ENCODE assay signal across 1 cellular context in the genomic region with DNA sequence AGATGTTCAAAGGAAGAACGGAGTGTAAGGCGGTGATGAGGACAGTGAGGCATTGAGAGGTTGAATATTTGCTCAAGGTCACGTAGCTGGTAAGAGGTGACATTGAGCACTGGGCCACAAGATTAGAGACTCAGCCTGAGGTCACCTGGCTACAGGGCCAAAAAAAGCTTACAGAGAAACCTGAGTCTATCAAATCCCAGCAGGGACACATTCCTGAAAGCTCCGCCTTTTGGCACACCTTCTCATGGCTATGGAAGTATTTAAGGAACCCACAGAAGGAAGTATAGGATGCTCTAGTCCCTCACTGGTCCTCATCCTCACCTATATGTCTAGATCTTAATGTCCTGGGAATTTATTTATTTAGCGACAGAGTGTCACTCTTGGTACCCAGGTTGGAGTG.
TF ChIP-seq lines count a peak whose summit lies in the region.

No MANE protein-coding gene starts in this region.

TF ChIP-seq in WTC11, 78 proteins besides CTCF, POLR2A, EP300 and RAD21 (continued from another document):
- TF ChIP-seq, protein P1, sequence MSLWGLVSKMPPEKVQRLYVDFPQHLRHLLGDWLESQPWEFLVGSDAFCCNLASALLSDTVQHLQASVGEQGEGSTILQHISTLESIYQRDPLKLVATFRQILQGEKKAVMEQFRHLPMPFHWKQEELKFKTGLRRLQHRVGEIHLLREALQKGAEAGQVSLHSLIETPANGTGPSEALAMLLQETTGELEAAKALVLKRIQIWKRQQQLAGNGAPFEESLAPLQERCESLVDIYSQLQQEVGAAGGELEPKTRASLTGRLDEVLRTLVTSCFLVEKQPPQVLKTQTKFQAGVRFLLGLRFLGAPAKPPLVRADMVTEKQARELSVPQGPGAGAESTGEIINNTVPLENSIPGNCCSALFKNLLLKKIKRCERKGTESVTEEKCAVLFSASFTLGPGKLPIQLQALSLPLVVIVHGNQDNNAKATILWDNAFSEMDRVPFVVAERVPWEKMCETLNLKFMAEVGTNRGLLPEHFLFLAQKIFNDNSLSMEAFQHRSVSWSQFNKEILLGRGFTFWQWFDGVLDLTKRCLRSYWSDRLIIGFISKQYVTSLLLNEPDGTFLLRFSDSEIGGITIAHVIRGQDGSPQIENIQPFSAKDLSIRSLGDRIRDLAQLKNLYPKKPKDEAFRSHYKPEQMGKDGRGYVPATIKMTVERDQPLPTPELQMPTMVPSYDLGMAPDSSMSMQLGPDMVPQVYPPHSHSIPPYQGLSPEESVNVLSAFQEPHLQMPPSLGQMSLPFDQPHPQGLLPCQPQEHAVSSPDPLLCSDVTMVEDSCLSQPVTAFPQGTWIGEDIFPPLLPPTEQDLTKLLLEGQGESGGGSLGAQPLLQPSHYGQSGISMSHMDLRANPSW (CRISPR knock-in tag; conservative IDR thresholded peaks at IDR 0.05; ENCODE audit: low read depth): no peak
- TF ChIP-seq TEAD4 (CRISPR knock-in tag; IDR thresholded peaks at IDR 0.05) (no peak), ETV6 (CRISPR knock-in tag; IDR thresholded peaks at IDR 0.05) (no peak), NFE2L1 (CRISPR knock-in tag; IDR thresholded peaks at IDR 0.05) (no peak), ZNF423 (CRISPR knock-in tag; IDR thresholded peaks at IDR 0.05) (no peak), ZNF219 (CRISPR knock-in tag; IDR thresholded peaks at IDR 0.05; ENCODE audit: borderline replicate concordance) (no peak), ZNF263 (CRISPR knock-in tag; IDR thresholded peaks at IDR 0.05; ENCODE audit: low read depth) (no peak)
- TF ChIP-seq, protein P2, sequence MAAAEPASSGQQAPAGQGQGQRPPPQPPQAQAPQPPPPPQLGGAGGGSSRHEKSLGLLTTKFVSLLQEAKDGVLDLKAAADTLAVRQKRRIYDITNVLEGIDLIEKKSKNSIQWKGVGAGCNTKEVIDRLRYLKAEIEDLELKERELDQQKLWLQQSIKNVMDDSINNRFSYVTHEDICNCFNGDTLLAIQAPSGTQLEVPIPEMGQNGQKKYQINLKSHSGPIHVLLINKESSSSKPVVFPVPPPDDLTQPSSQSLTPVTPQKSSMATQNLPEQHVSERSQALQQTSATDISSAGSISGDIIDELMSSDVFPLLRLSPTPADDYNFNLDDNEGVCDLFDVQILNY (CRISPR knock-in tag; IDR thresholded peaks at IDR 0.05): no peak
- TF ChIP-seq, protein P3, sequence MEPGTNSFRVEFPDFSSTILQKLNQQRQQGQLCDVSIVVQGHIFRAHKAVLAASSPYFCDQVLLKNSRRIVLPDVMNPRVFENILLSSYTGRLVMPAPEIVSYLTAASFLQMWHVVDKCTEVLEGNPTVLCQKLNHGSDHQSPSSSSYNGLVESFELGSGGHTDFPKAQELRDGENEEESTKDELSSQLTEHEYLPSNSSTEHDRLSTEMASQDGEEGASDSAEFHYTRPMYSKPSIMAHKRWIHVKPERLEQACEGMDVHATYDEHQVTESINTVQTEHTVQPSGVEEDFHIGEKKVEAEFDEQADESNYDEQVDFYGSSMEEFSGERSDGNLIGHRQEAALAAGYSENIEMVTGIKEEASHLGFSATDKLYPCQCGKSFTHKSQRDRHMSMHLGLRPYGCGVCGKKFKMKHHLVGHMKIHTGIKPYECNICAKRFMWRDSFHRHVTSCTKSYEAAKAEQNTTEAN (CRISPR knock-in tag; IDR thresholded peaks at IDR 0.05): no peak
- TF ChIP-seq, protein P4, sequence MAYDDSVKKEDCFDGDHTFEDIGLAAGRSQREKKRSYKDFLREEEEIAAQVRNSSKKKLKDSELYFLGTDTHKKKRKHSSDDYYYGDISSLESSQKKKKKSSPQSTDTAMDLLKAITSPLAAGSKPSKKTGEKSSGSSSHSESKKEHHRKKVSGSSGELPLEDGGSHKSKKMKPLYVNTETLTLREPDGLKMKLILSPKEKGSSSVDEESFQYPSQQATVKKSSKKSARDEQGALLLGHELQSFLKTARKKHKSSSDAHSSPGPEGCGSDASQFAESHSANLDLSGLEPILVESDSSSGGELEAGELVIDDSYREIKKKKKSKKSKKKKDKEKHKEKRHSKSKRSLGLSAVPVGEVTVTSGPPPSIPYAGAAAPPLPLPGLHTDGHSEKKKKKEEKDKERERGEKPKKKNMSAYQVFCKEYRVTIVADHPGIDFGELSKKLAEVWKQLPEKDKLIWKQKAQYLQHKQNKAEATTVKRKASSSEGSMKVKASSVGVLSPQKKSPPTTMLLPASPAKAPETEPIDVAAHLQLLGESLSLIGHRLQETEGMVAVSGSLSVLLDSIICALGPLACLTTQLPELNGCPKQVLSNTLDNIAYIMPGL (CRISPR knock-in tag; IDR thresholded peaks at IDR 0.05): no peak
- TF ChIP-seq, protein P5, sequence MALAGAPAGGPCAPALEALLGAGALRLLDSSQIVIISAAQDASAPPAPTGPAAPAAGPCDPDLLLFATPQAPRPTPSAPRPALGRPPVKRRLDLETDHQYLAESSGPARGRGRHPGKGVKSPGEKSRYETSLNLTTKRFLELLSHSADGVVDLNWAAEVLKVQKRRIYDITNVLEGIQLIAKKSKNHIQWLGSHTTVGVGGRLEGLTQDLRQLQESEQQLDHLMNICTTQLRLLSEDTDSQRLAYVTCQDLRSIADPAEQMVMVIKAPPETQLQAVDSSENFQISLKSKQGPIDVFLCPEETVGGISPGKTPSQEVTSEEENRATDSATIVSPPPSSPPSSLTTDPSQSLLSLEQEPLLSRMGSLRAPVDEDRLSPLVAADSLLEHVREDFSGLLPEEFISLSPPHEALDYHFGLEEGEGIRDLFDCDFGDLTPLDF (CRISPR knock-in tag; IDR thresholded peaks at IDR 0.05): no peak
